18 cellular contexts compared by ENCODE assay signal in the genomic region with DNA sequence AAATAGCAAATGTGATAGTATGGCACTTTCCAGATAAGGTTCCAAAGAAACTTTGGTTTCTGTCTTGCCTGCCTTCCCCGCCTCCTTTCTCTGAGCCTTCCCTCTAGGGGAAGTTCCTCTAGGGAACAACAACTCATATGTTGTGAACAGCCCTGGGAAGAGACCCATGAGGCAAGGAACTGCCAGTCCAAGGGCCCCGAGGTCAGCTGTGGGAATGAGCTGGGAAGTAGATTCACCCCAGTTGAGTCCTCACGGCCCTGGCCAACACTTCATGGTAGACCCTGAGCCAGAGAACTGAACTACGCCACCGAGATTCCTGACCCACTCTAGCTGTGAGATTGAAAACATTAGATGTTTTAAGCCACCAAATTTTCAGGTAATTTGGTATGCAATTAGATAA.
DNase-seq lines count a peak whose midpoint lies in the region; ATAC-seq and TF ChIP-seq lines count a peak whose summit lies in the region.
"Had no signal": no experiment of that assay in that cellular context is flagged by ENCODE, and none has a peak within 500 bp of the region (broad histone marks: within the 10 kb centered on the region; RNA-seq: fewer than 3 reads in every experiment).

No MANE protein-coding gene starts in this region.

- H3K9me3 ChIP-seq in heart right ventricle (no peaks in the 10 kb centered on the region), right atrium auricular region (no peaks in the 10 kb centered on the region), aorta (ENCODE audit: control insufficient read depth, low read length) (no peaks in the 10 kb centered on the region)
- H3K9me3 ChIP-seq: BLaER1, Caco-2 had no signal

- H3K27ac ChIP-seq in heart right ventricle (peak overlapping the region in 5 of 10 donors; percentile 8 to 79 (median 31)), right atrium auricular region (no peak overlapping the region), aorta (ENCODE audit: low read depth in 1 of 2, low read length in 2 of 2) (no peak overlapping the region)
- H3K27ac ChIP-seq: 22Rv1, BLaER1, C4-2B had no signal

- TF ChIP-seq CTCF in heart right ventricle (IDR thresholded peaks at IDR 0.05) (no peak), right atrium auricular region (IDR thresholded peaks at IDR 0.05) (no peak)

- intact Hi-C loops in heart right ventricle (cut with DNase I): loop anchor here in 4 of 10 donors (5.0 to 10.0 kb wide), 6 partner anchors 109 to 411 kb away; no protein-coding TSS in a partner anchor
- intact Hi-C loops in Right ventricle myocardium superior (cut with DNase I): loop anchor here (10.0 kb wide), 1 partner anchor 111 kb away; no protein-coding TSS in a partner anchor
- intact Hi-C loops in left ventricle myocardium superior (cut with micrococcal nuclease): no loop called here
- intact Hi-C loops in aorta (cut with DNase I): no loop called here

- H3K27me3 ChIP-seq in heart right ventricle (no peaks in the 10 kb centered on the region), right atrium auricular region (no peaks in the 10 kb centered on the region), aorta (ENCODE audit: control insufficient read depth in 1 of 2, insufficient read depth in 2 of 2, low read length in 1 of 2) (no peaks in the 10 kb centered on the region)
- H3K27me3 ChIP-seq: BLaER1 had no signal

- H3K4me1 ChIP-seq in heart right ventricle (peaks cover 0 to 61% (median 19%) of the 10 kb centered on the region in 9 donors), right atrium auricular region (no peaks in the 10 kb centered on the region), aorta (ENCODE audit: control insufficient read depth in 1 of 2, insufficient read depth in 2 of 2, low read length in 2 of 2) (no peaks in the 10 kb centered on the region)
- H3K4me1 ChIP-seq: Caco-2 had no signal

- 87% methylated on average over 5 of the region's 5 CpGs for WGBS in heart right ventricle, 2 donors
- WGBS in aorta, 2 donors: 65 to 75% methylated on average over 5 of the region's 5 CpGs

- ATAC-seq in heart right ventricle (peak in 1 of 8 donors; percentile 43), Right ventricle myocardium superior (ENCODE audit: poor library complexity) (no peak), left ventricle myocardium superior (no peak), aorta (ENCODE audit: low FRiP score) (peak; percentile 55), GM21576 (IDR thresholded peaks at IDR 0.05; ENCODE audit: unreplicated experiment) (no peak)
- ATAC-seq: CD8-positive, alpha-beta T cell; GM12878; GM23338; HCT116 had no signal

- H3K4me3 ChIP-seq in heart right ventricle (no peak overlapping the region), right atrium auricular region (no peak overlapping the region), aorta (ENCODE audit: low read length in 2 of 2) (no peak overlapping the region)
- H3K4me3 ChIP-seq: BLaER1, GM12878, GM23338 had no signal

- DNase-seq in heart right ventricle: peak; percentile 8 to 35
- DNase-seq in Right ventricle myocardium superior: no peak
- DNase-seq in left ventricle myocardium superior: peak; percentile 30
- DNase-seq in right atrium auricular region (ENCODE audit: low spot score): no peak
- no peak for DNase-seq in aorta
- DNase-seq: Caco-2; CD4-positive, CD25-positive, alpha-beta regulatory T cell; CD8-positive, alpha-beta T cell; DMS153; DND-41; H9 had no signal

- H3K36me3 ChIP-seq in heart right ventricle (no peaks in the 10 kb centered on the region), right atrium auricular region (no peaks in the 10 kb centered on the region), aorta (ENCODE audit: control insufficient read depth in 1 of 2, insufficient read depth in 2 of 2, low read length in 1 of 2) (no peaks in the 10 kb centered on the region)
- H3K36me3 ChIP-seq: BLaER1 had no signal

Comparison
In these comparisons a context has a peak if more than half of its experiments do, and no peak if none do; other contexts are left out.
1. DNase-seq: peak in heart right ventricle (2 of 2) and left ventricle myocardium superior (single experiment); none in Right ventricle myocardium superior (single experiment), right atrium auricular region (single experiment) and aorta (0 of 2).